23 cellular contexts compared by ENCODE assay signal in genomic region chr3:170108955-170109354, GRCh38.
A peak's percentile ranks its signal among the peaks of the same experiment; 100 is the strongest.
DNase-seq lines count a peak whose midpoint lies in the region; ATAC-seq, FAIRE-seq and TF ChIP-seq lines count a peak whose summit lies in the region.
"Had no signal": no experiment of that assay in that cellular context is flagged by ENCODE, and none has a peak within 500 bp of the region (broad histone marks: within the 10 kb centered on the region; RNA-seq: fewer than 3 reads in every experiment).

No MANE protein-coding gene starts in this region.

- CTCF ChIA-PET in HepG2 (lab: Yijun Ruan, JAX; ENCODE audit: low intra/inter-chr PET ratio, low total read pairs), result no interaction called here
- CTCF ChIA-PET in K562 (lab: Yijun Ruan, JAX; ENCODE audit: low intra/inter-chr PET ratio), result no interaction called here

- no peak overlapping the region for H3K9ac ChIP-seq in HepG2 (ENCODE audit: insufficient read depth, low read depth, low read length)
- H3K9ac ChIP-seq in HUES6 (ENCODE audit: low read length), result no peak overlapping the region
- no peak overlapping the region for H3K9ac ChIP-seq in K562 (ENCODE audit: insufficient read depth in 1 of 2, low read depth in 2 of 2, low read length in 2 of 2)
- H3K9ac ChIP-seq in parathyroid adenoma, result no peak overlapping the region
- H3K9ac ChIP-seq: GM23248 had no signal

- no peaks in the 10 kb centered on the region for H3K9me3 ChIP-seq in HepG2 (ENCODE audit: low read length)
- no peaks in the 10 kb centered on the region for H3K9me3 ChIP-seq in right lobe of liver
- H3K9me3 ChIP-seq in HUES6 (ENCODE audit: control insufficient read depth, insufficient read depth, low read depth, low read length), result no peaks in the 10 kb centered on the region
- H3K9me3 ChIP-seq in K562 (replicated peaks; ENCODE audit: control insufficient read depth, insufficient read depth, low read depth, low read length), result no peaks in the 10 kb centered on the region
- no peaks in the 10 kb centered on the region for H3K9me3 ChIP-seq in parathyroid adenoma (ENCODE audit: control insufficient read depth, low read length)
- H3K9me3 ChIP-seq: Caco-2 had no signal

- TF ChIP-seq RAD21 in HepG2 (CRISPR knock-in tag; IDR thresholded peaks at IDR 0.05) (no peak), K562 (CRISPR knock-in tag; conservative IDR thresholded peaks at IDR 0.05 in 1 of 2, IDR thresholded peaks at IDR 0.05 in 1 of 2) (no peak)

- TF ChIP-seq EP300 in HepG2 (IDR thresholded peaks at IDR 0.05; ENCODE audit: low read depth in 2 of 2, low read length in 2 of 2), result no peak
- no peak for TF ChIP-seq EP300 in HepG2 (CRISPR knock-in tag; IDR thresholded peaks at IDR 0.05; ENCODE audit: borderline replicate concordance)
- TF ChIP-seq EP300 in K562 (IDR thresholded peaks at IDR 0.05; ENCODE audit: low read length), result no peak

- H2AFZ ChIP-seq in HepG2 (ENCODE audit: low read length), result no peak overlapping the region
- no peak overlapping the region for H2AFZ ChIP-seq in K562 (ENCODE audit: low read depth, low read length)
- H2AFZ ChIP-seq in parathyroid adenoma, result no peak overlapping the region
- H2AFZ ChIP-seq: GM23248 had no signal

- POLR2A ChIA-PET in HepG2 (lab: Yijun Ruan, JAX), result no interaction called here
- POLR2A ChIA-PET in K562 (lab: Yijun Ruan, JAX), result interaction anchor here (0.7 to 1.3 kb wide), 3 partner anchors 9 to 301 kb away, joined by 3 read pairs; no protein-coding TSS in a partner anchor

- TF ChIP-seq CTCF in HepG2 (CRISPR knock-in tag; IDR thresholded peaks at IDR 0.05) (no peak), right lobe of liver (IDR thresholded peaks at IDR 0.05) (no peak), K562 (IDR thresholded peaks at IDR 0.05 in 2 of 3, conservative IDR thresholded peaks at IDR 0.05 in 1 of 3; ENCODE audit: insufficient read depth in 2 of 3, low read depth in 1 of 3, low read length in 3 of 3) (no peak), parathyroid adenoma (IDR thresholded peaks at IDR 0.05) (no peak)

- no peaks in the 10 kb centered on the region for H3K9me1 ChIP-seq in K562 (ENCODE audit: control insufficient read depth, insufficient read depth, low read length)

- no peaks in the 10 kb centered on the region for H3K27me3 ChIP-seq in HepG2 (ENCODE audit: control insufficient read depth in 1 of 2, insufficient read depth in 2 of 2, low read length in 2 of 2)
- H3K27me3 ChIP-seq in right lobe of liver, result no peaks in the 10 kb centered on the region
- H3K27me3 ChIP-seq in HUES6 (ENCODE audit: control insufficient read depth, insufficient read depth, low read length), result no peaks in the 10 kb centered on the region
- no peaks in the 10 kb centered on the region for H3K27me3 ChIP-seq in K562 (ENCODE audit: control insufficient read depth in 2 of 2, insufficient read depth in 2 of 2, low read length in 2 of 2)
- H3K27me3 ChIP-seq in parathyroid adenoma (ENCODE audit: control insufficient read depth, insufficient read depth, low read length), result no peaks in the 10 kb centered on the region

- H3K79me2 ChIP-seq in HepG2 (ENCODE audit: insufficient read depth, low read length) (no peaks in the 10 kb centered on the region), K562 (ENCODE audit: control insufficient read depth, insufficient read depth, low read length) (no peaks in the 10 kb centered on the region), parathyroid adenoma (peaks cover 3% of the 10 kb centered on the region)

- 93% methylated on average over 3 of the region's 3 CpGs for WGBS in HepG2 (ENCODE audit: low lambda C conversion rate)
- WGBS in right lobe of liver (ENCODE audit: insufficient coverage, low coverage, low lambda C conversion rate, missing lambda C conversion rate), result 90% methylated on average over 3 of the region's 3 CpGs
- 80% methylated on average over 3 of the region's 3 CpGs for WGBS in K562 (ENCODE audit: insufficient coverage, low coverage, missing lambda C conversion rate)

- H3K4me3 ChIP-seq in HepG2 (replicated peaks in 1 of 3; ENCODE audit: insufficient read depth in 1 of 3, low read depth in 2 of 3, low read length in 3 of 3), result no peak overlapping the region
- H3K4me3 ChIP-seq in right lobe of liver, result no peak overlapping the region
- H3K4me3 ChIP-seq in HUES6 (ENCODE audit: low read depth, low read length), result no peak overlapping the region
- no peak overlapping the region for H3K4me3 ChIP-seq in K562
- H3K4me3 ChIP-seq in parathyroid adenoma (ENCODE audit: low read depth, low read length), result no peak overlapping the region
- H3K4me3 ChIP-seq: GM12878, GM23248 had no signal

- in situ Hi-C loops in HepG2 (cut with HindIII; ENCODE audit: extremely low pct_ligation_motif_present, low pct_unique_long_range_greater_than_20kb), result no loop called here
- in situ Hi-C loops in K562 (cut with MboI), result no loop called here

- BruUV-seq in HepG2 (replicated peaks; lab: Mats Ljungman, UMichigan), result no TSS peak
- no TSS peak for BruUV-seq in K562 (replicated peaks; lab: Mats Ljungman, UMichigan)

- H4K20me1 ChIP-seq in HepG2 (ENCODE audit: insufficient read depth, low read length) (no peaks in the 10 kb centered on the region), K562 (replicated peaks; ENCODE audit: control insufficient read depth, insufficient read depth, low read length) (no peaks in the 10 kb centered on the region)

- H3K36me3 ChIP-seq in HepG2 (replicated peaks in 1 of 2; ENCODE audit: control insufficient read depth in 1 of 2, insufficient read depth in 2 of 2, low read length in 2 of 2) (peaks cover 0 to 24% of the 10 kb centered on the region in 2 experiments; a peak in 4 of 5 replicates), right lobe of liver (peaks cover 0 to 31% (median 8%) of the 10 kb centered on the region in 4 donors), HUES6 (ENCODE audit: control insufficient read depth, insufficient read depth, low read length) (peaks cover 27% of the 10 kb centered on the region), K562 (ENCODE audit: control insufficient read depth, insufficient read depth, low read length) (peaks cover 38% of the 10 kb centered on the region), parathyroid adenoma (ENCODE audit: control insufficient read depth, insufficient read depth, low read length) (no peaks in the 10 kb centered on the region)

- TF ChIP-seq POLR2A in HepG2 (IDR thresholded peaks at IDR 0.05; ENCODE audit: insufficient read depth in 1 of 2, low read depth in 2 of 2, low read length in 2 of 2) (no peak), right lobe of liver (IDR thresholded peaks at IDR 0.05) (no peak), K562 (conservative IDR thresholded peaks at IDR 0.05) (no peak)

- intact Hi-C loops in HepG2 (cut with micrococcal nuclease; ENCODE audit: unreplicated experiment), result no loop called here
- intact Hi-C loops in right lobe of liver (cut with DNase I), result no loop called here
- intact Hi-C loops in K562 (cut with micrococcal nuclease), result no loop called here

- H3K4me2 ChIP-seq in HepG2 (ENCODE audit: low read depth, low read length) (no peak overlapping the region), K562 (ENCODE audit: insufficient read depth, low read length) (no peak overlapping the region), parathyroid adenoma (ENCODE audit: low read length) (no peak overlapping the region)

- no peak overlapping the region for H3K27ac ChIP-seq in HepG2 (ENCODE audit: extremely low read length, insufficient read depth, low read length)
- H3K27ac ChIP-seq in right lobe of liver, result no peak overlapping the region
- H3K27ac ChIP-seq in HUES6 (ENCODE audit: low read depth, low read length), result peak overlapping the region; percentile 34; the same call in 1 of the 2 replicates
- H3K27ac ChIP-seq in K562 (ENCODE audit: extremely low read depth, low read depth, low read length), result no peak overlapping the region
- peak overlapping the region; percentile 2 for H3K27ac ChIP-seq in parathyroid adenoma
- H3K27ac ChIP-seq: GM23248 had no signal

- DNase-seq in HepG2 (ENCODE audit: low spot score) (no peak), right lobe of liver (no peak), K562 (ENCODE audit: extremely low read depth in 1 of 4, low spot score in 3 of 4) (no peak), anterior cingulate cortex (lab: John Stamatoyannopoulos, UW) (no peak)
- DNase-seq: AML-193, Caco-2, DMS153, GDM1, GM23248, KBM-7, NCI-H1417, NCI-H187 treated with DMSO at 0.1 percent for 48 hours, NCI-H2227 treated with DMSO at 0.1 percent for 48 hours, NCI-H524, PC-3, RPMI8226, SHP77 treated with DMSO at 0.1 percent for 48 hours had no signal

- no peak for FAIRE-seq in HepG2 (lab: Jason Lieb, UNC)
- FAIRE-seq in K562 (lab: Jason Lieb, UNC), result no peak
- FAIRE-seq: GM12878 had no signal

- no peaks in the 10 kb centered on the region for H3K4me1 ChIP-seq in HepG2 (ENCODE audit: insufficient read depth, low read length)
- H3K4me1 ChIP-seq in right lobe of liver, result no peaks in the 10 kb centered on the region
- no peaks in the 10 kb centered on the region for H3K4me1 ChIP-seq in HUES6 (ENCODE audit: control insufficient read depth, insufficient read depth, low read length)
- H3K4me1 ChIP-seq in K562 (replicated peaks in 1 of 2; ENCODE audit: control insufficient read depth in 2 of 2, insufficient read depth in 2 of 2, low read length in 2 of 2), result no peaks in the 10 kb centered on the region
- peaks cover 13% of the 10 kb centered on the region for H3K4me1 ChIP-seq in parathyroid adenoma
- H3K4me1 ChIP-seq: Caco-2 had no signal

- ATAC-seq in HepG2 (no peak), right lobe of liver (no peak), K562 (no peak), HG03521 (IDR thresholded peaks at IDR 0.05; ENCODE audit: unreplicated experiment) (no peak)
- ATAC-seq: GM12878, HCT116, PC-3, SK-N-SH treated with all-trans-retinoic acid at 6 μM for 48 hours had no signal

TF ChIP-seq in HepG2, 621 proteins besides CTCF, POLR2A, EP300 and RAD21:
- no peak for TF ChIP-seq REL (CRISPR knock-in tag; conservative IDR thresholded peaks at IDR 0.05)
- TF ChIP-seq MAFK (conservative IDR thresholded peaks at IDR 0.05 in 1 of 2, IDR thresholded peaks at IDR 0.05 in 1 of 2; ENCODE audit: low read length in 2 of 2), result peak; percentile 73 to 86
- peak; percentile 84 for TF ChIP-seq MAFF (IDR thresholded peaks at IDR 0.05; ENCODE audit: low read depth, low read length)

TF ChIP-seq in K562, 482 proteins besides CTCF, POLR2A, EP300 and RAD21 (continues in another document):
- TF ChIP-seq ZNF232 (CRISPR knock-in tag; IDR thresholded peaks at IDR 0.05), result no peak
- TF ChIP-seq ZNF785 (CRISPR knock-in tag; IDR thresholded peaks at IDR 0.05), result no peak
- TF ChIP-seq CREB3L1 (IDR thresholded peaks at IDR 0.05; ENCODE audit: borderline replicate concordance, low read depth), result no peak
- TF ChIP-seq ZNF23 (CRISPR knock-in tag; IDR thresholded peaks at IDR 0.05), result no peak

Comparison
In these comparisons a context has a peak if more than half of its experiments do, and no peak if none do; other contexts are left out.
1. H3K27ac ChIP-seq: peak in HUES6 (single experiment) and parathyroid adenoma (single experiment); none in HepG2 (single experiment), right lobe of liver (0 of 3) and K562 (single experiment).
2. Of the 241 proteins assayed by ChIP-seq in both HepG2 and K562: peak only in HepG2: none; only in K562: MAFG; in both: MAFF and MAFK; in neither: 238.